28 cellular contexts compared by ENCODE assay signal in the genomic region with DNA sequence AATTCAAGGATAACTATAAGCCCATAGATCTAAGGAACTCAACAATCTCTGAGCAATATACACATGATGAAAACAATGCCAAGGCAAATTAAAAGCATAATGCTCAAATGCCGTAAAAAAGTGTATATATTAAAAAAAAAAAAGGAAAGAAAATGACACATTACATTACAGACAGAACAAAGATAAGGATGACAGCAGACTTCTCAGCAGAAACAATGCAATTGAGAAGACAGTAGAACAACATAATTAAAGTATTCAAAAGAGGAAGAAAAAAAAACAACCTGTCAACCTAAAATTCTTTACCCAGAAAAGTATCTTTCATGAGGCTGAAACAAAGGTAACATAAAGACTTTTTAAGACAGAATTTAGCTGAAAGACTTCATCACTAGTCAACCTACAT.
DNase-seq lines count a peak whose midpoint lies in the region; ATAC-seq, FAIRE-seq and TF ChIP-seq lines count a peak whose summit lies in the region.
"Had no signal": no experiment of that assay in that cellular context is flagged by ENCODE, and none has a peak within 500 bp of the region (broad histone marks: within the 10 kb centered on the region; RNA-seq: fewer than 3 reads in every experiment).

No MANE protein-coding gene starts in this region.

- intact Hi-C loops in left lung (cut with DNase I), result no loop called here
- intact Hi-C loops in left colon (cut with DNase I, micrococcal nuclease), result no loop called here

- peak; percentile 10 for DNase-seq in A172 (ENCODE audit: low spot score)
- DNase-seq in GM23338 (ENCODE audit: low spot score), result peak; percentile 7
- DNase-seq in NCI-H69 (lab: John Stamatoyannopoulos, UW), result peak; percentile 21
- DNase-seq in bronchial epithelial cell (ENCODE audit: low read depth), result peak; percentile 5
- no peak for DNase-seq in glomerular visceral epithelial cell (ENCODE audit: extremely low spot score)
- DNase-seq in left lung, result no peak
- DNase-seq in left colon, result no peak
- DNase-seq: activated CD4-positive, alpha-beta T cell treated with anti-CD3 and anti-CD28 coated beads, Interleukin-2, amount 10 ng/mL, durations not matched to agents 24 days and 14 days; activated T-cell treated with anti-CD3 and anti-CD28 coated beads, Interleukin-2, amount 50 U/mL, for 4 hours; COR-L47; NCI-H1694; NCI-H2171 treated with DMSO at 0.1 percent for 48 hours; NCI-H524; ovary; PC-3; retina; SK-N-SH; stimulated activated CD4-positive, alpha-beta T cell treated with anti-CD3 and anti-CD28 coated beads, Interleukin-2, amount 100 ng/mL, for 48 hours; T-helper 2 cell had no signal

- H3F3A ChIP-seq in GM23338 (replicated peaks; ENCODE audit: low read depth), result no peaks in the 10 kb centered on the region

- H3K27me3 Mint-ChIP-seq in GM23338 (ENCODE audit: insufficient read depth, low read depth, poor library complexity), result no peaks in the 10 kb centered on the region
- H3K27me3 Mint-ChIP-seq: activated CD4-positive, alpha-beta T cell treated with anti-CD3 and anti-CD28 coated beads, Interleukin-2, amount 10 ng/mL, durations not matched to agents 24 days and 14 days; brain had no signal

- H3K4me3 ChIP-seq in GM23338, result no peak overlapping the region
- no peak overlapping the region for H3K4me3 ChIP-seq in bronchial epithelial cell (ENCODE audit: low read depth, low read length)
- no peak overlapping the region for H3K4me3 ChIP-seq in left lung
- H3K4me3 ChIP-seq: BLaER1, K562, ovary, smooth muscle cell, tibial nerve had no signal

- ATAC-seq in GM23338, result no peak
- ATAC-seq in left lung, result no peak
- no peak for ATAC-seq in left colon
- ATAC-seq: activated T-cell treated with anti-CD3 and anti-CD28 coated beads, Interleukin-2, amount 50 U/mL, for 4 hours; K562; PC-3 had no signal

- H3K4me1 Mint-ChIP-seq in GM23338, result no peaks in the 10 kb centered on the region
- H3K4me1 Mint-ChIP-seq: activated CD4-positive, alpha-beta T cell treated with anti-CD3 and anti-CD28 coated beads, Interleukin-2, amount 10 ng/mL, durations not matched to agents 24 days and 14 days had no signal

- H3K4me2 ChIP-seq in GM23338, result no peak overlapping the region
- H3K4me2 ChIP-seq: BLaER1, SK-N-SH, smooth muscle cell had no signal

- H3K9me2 ChIP-seq in GM23338 (ENCODE audit: insufficient read depth), result peaks cover 6% of the 10 kb centered on the region; the same call in 1 of the 2 replicates
- H3K9me2 ChIP-seq: SK-N-SH had no signal

- no peak overlapping the region for H2AFZ ChIP-seq in GM23338

- no peak overlapping the region for H3K27ac Mint-ChIP-seq in GM23338
- H3K27ac Mint-ChIP-seq: activated CD4-positive, alpha-beta T cell treated with anti-CD3 and anti-CD28 coated beads, Interleukin-2, amount 10 ng/mL, durations not matched to agents 24 days and 14 days; brain had no signal

- H4K20me1 ChIP-seq in GM23338 (replicated peaks; ENCODE audit: insufficient read depth), result no peaks in the 10 kb centered on the region
- H4K20me1 ChIP-seq: BLaER1 had no signal

- FAIRE-seq in bronchial epithelial cell (lab: Jason Lieb, UNC), result no peak
- FAIRE-seq: GM12892, H54, K562 had no signal

- no peaks in the 10 kb centered on the region for H3K79me2 ChIP-seq in GM23338 (replicated peaks; ENCODE audit: insufficient read depth)

- H3K27me3 ChIP-seq in GM23338 (ENCODE audit: insufficient read depth) (no peaks in the 10 kb centered on the region), bronchial epithelial cell (ENCODE audit: control insufficient read depth, insufficient read depth, low read length) (no peaks in the 10 kb centered on the region), left lung (no peaks in the 10 kb centered on the region)
- H3K27me3 ChIP-seq: BLaER1, ovary, tibial nerve had no signal

- H3K36me3 ChIP-seq in GM23338 (ENCODE audit: insufficient read depth), result peaks cover 16% of the 10 kb centered on the region
- H3K36me3 ChIP-seq in bronchial epithelial cell (ENCODE audit: control insufficient read depth, insufficient read depth, low read length), result no peaks in the 10 kb centered on the region
- H3K36me3 ChIP-seq in left lung, result no peaks in the 10 kb centered on the region
- H3K36me3 ChIP-seq: BLaER1, ovary, tibial nerve had no signal

- H3K27ac ChIP-seq in GM23338 (ENCODE audit: low read depth), result no peak overlapping the region
- no peak overlapping the region for H3K27ac ChIP-seq in left lung
- H3K27ac ChIP-seq: BLaER1, epithelial cell of prostate, ovary, tibial nerve, VCaP had no signal

- H3K9me3 Mint-ChIP-seq in GM23338, result peaks cover 49% of the 10 kb centered on the region

- H3K9me3 ChIP-seq in left lung, result peaks cover 0 to 49% of the 10 kb centered on the region in 2 donors
- H3K9me3 ChIP-seq: ovary had no signal

- H3K4me1 ChIP-seq in GM23338 (ENCODE audit: insufficient read depth) (no peaks in the 10 kb centered on the region), left lung (peaks cover 3 to 14% of the 10 kb centered on the region in 2 donors)

- H3K4me3 Mint-ChIP-seq in GM23338, result no peak overlapping the region
- H3K4me3 Mint-ChIP-seq: activated CD4-positive, alpha-beta T cell treated with anti-CD3 and anti-CD28 coated beads, Interleukin-2, amount 10 ng/mL, durations not matched to agents 24 days and 14 days; activated T-cell treated with anti-CD3 and anti-CD28 coated beads, Interleukin-2, amount 50 U/mL, for 4 hours; brain had no signal

- H3K36me3 Mint-ChIP-seq in GM23338 (ENCODE audit: low read depth), result peaks cover 50% of the 10 kb centered on the region

- TF ChIP-seq CTCF in GM23338 (conservative IDR thresholded peaks at IDR 0.05; ENCODE audit: low read depth in 2 of 2) (no peak), bronchial epithelial cell (IDR thresholded peaks at IDR 0.05; ENCODE audit: insufficient read depth, low read length, severe bottlenecking) (no peak), left lung (IDR thresholded peaks at IDR 0.05) (no peak)

TF ChIP-seq in GM23338, 12 proteins besides CTCF, POLR2A, EP300 and RAD21:
- no peak for TF ChIP-seq EZH2 (IDR thresholded peaks at IDR 0.05; ENCODE audit: low read depth, unreplicated experiment)
- TF ChIP-seq, protein P1, sequence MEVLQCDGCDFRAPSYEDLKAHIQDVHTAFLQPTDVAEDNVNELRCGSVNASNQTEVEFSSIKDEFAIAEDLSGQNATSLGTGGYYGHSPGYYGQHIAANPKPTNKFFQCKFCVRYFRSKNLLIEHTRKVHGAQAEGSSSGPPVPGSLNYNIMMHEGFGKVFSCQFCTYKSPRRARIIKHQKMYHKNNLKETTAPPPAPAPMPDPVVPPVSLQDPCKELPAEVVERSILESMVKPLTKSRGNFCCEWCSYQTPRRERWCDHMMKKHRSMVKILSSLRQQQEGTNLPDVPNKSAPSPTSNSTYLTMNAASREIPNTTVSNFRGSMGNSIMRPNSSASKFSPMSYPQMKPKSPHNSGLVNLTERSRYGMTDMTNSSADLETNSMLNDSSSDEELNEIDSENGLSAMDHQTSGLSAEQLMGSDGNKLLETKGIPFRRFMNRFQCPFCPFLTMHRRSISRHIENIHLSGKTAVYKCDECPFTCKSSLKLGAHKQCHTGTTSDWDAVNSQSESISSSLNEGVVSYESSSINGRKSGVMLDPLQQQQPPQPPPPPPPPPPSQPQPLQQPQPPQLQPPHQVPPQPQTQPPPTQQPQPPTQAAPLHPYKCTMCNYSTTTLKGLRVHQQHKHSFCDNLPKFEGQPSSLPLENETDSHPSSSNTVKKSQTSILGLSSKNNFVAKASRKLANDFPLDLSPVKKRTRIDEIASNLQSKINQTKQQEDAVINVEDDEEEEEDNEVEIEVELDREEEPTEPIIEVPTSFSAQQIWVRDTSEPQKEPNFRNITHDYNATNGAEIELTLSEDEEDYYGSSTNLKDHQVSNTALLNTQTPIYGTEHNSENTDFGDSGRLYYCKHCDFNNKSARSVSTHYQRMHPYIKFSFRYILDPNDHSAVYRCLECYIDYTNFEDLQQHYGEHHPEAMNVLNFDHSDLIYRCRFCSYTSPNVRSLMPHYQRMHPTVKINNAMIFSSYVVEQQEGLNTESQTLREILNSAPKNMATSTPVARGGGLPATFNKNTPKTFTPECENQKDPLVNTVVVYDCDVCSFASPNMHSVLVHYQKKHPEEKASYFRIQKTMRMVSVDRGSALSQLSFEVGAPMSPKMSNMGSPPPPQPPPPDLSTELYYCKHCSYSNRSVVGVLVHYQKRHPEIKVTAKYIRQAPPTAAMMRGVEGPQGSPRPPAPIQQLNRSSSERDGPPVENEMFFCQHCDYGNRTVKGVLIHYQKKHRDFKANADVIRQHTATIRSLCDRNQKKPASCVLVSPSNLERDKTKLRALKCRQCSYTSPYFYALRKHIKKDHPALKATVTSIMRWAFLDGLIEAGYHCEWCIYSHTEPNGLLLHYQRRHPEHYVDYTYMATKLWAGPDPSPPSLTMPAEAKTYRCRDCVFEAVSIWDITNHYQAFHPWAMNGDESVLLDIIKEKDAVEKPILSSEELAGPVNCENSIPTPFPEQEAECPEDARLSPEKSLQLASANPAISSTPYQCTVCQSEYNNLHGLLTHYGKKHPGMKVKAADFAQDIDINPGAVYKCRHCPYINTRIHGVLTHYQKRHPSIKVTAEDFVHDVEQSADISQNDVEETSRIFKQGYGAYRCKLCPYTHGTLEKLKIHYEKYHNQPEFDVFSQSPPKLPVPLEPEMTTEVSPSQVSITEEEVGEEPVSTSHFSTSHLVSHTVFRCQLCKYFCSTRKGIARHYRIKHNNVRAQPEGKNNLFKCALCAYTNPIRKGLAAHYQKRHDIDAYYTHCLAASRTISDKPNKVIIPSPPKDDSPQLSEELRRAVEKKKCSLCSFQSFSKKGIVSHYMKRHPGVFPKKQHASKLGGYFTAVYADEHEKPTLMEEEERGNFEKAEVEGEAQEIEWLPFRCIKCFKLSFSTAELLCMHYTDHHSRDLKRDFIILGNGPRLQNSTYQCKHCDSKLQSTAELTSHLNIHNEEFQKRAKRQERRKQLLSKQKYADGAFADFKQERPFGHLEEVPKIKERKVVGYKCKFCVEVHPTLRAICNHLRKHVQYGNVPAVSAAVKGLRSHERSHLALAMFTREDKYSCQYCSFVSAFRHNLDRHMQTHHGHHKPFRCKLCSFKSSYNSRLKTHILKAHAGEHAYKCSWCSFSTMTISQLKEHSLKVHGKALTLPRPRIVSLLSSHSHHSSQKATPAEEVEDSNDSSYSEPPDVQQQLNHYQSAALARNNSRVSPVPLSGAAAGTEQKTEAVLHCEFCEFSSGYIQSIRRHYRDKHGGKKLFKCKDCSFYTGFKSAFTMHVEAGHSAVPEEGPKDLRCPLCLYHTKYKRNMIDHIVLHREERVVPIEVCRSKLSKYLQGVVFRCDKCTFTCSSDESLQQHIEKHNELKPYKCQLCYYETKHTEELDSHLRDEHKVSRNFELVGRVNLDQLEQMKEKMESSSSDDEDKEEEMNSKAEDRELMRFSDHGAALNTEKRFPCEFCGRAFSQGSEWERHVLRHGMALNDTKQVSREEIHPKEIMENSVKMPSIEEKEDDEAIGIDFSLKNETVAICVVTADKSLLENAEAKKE (CRISPR knock-in tag; IDR thresholded peaks at IDR 0.05), result no peak

Comparison
In these comparisons a context has a peak if more than half of its experiments do, and no peak if none do; other contexts are left out.
1. DNase-seq: peak in A172 (single experiment), GM23338 (single experiment), NCI-H69 (single experiment) and bronchial epithelial cell (single experiment); none in glomerular visceral epithelial cell (single experiment), left lung (0 of 2) and left colon (0 of 2).